ENCODE assay signal across 10 cellular contexts in genomic region chr13:85313761-85314503, GRCh38.
DNase-seq lines count a peak whose midpoint lies in the region; ATAC-seq and TF ChIP-seq lines count a peak whose summit lies in the region.
"Had no signal": no experiment of that assay in that cellular context is flagged by ENCODE, and none has a peak within 500 bp of the region (broad histone marks: within the 10 kb centered on the region; RNA-seq: fewer than 3 reads in every experiment).

No MANE protein-coding gene starts in this region.

- 74 to 88% methylated on average over 5 to 6 of the region's 6 CpGs for WGBS in endodermal cell (ENCODE audit: insufficient coverage in 1 of 2, insufficient read length in 1 of 2), 2 experiments
- 46 to 66% methylated on average over 6 of the region's 6 CpGs for WGBS in gastroesophageal sphincter (ENCODE audit: low coverage in 1 of 2), 2 donors
- WGBS in transverse colon (ENCODE audit: low coverage in 1 of 2), 2 donors: 55 to 66% methylated on average over 5 to 6 of the region's 6 CpGs

- H3K4me1 Mint-ChIP-seq in endodermal cell (no peaks in the 10 kb centered on the region), mesothelial cell of epicardium (peaks cover 22% of the 10 kb centered on the region)
- H3K4me1 Mint-ChIP-seq: naive thymus-derived CD4-positive, alpha-beta T cell had no signal

- H3K9ac ChIP-seq in endodermal cell (ENCODE audit: extremely low read depth, low read length, poor library complexity, severe bottlenecking): no peak overlapping the region

- no peak overlapping the region for H3K4me3 Mint-ChIP-seq in endodermal cell
- no peak overlapping the region for H3K4me3 Mint-ChIP-seq in mesothelial cell of epicardium
- H3K4me3 Mint-ChIP-seq: brain; naive thymus-derived CD4-positive, alpha-beta T cell had no signal

- TF ChIP-seq EP300 in gastroesophageal sphincter (IDR thresholded peaks at IDR 0.05): no peak
- no peak for TF ChIP-seq EP300 in transverse colon (IDR thresholded peaks at IDR 0.05; ENCODE audit: low read depth)

- H3K36me3 ChIP-seq in endodermal cell (ENCODE audit: control insufficient read depth, insufficient read depth, low read length) (no peaks in the 10 kb centered on the region), gastroesophageal sphincter (no peaks in the 10 kb centered on the region), transverse colon (no peaks in the 10 kb centered on the region)

- H3K27ac Mint-ChIP-seq in endodermal cell: peak overlapping the region; percentile 33
- H3K27ac Mint-ChIP-seq in mesothelial cell of epicardium: no peak overlapping the region
- H3K27ac Mint-ChIP-seq: brain; naive thymus-derived CD4-positive, alpha-beta T cell had no signal

- H3K27me3 Mint-ChIP-seq in endodermal cell (ENCODE audit: insufficient read depth): no peaks in the 10 kb centered on the region
- no peaks in the 10 kb centered on the region for H3K27me3 Mint-ChIP-seq in mesothelial cell of epicardium (ENCODE audit: low read depth)
- H3K27me3 Mint-ChIP-seq: brain; naive thymus-derived CD4-positive, alpha-beta T cell had no signal

- no peaks in the 10 kb centered on the region for H3K9me3 Mint-ChIP-seq in endodermal cell
- H3K9me3 Mint-ChIP-seq in mesothelial cell of epicardium: peaks cover 3% of the 10 kb centered on the region
- H3K9me3 Mint-ChIP-seq: brain had no signal

- H3K27me3 ChIP-seq in endodermal cell (ENCODE audit: control insufficient read depth, insufficient read depth, low read length, poor library complexity, severe bottlenecking): no peaks in the 10 kb centered on the region
- no peaks in the 10 kb centered on the region for H3K27me3 ChIP-seq in gastroesophageal sphincter
- H3K27me3 ChIP-seq in transverse colon: no peaks in the 10 kb centered on the region

- H3K4me3 ChIP-seq in endodermal cell (ENCODE audit: low read length) (no peak overlapping the region), gastroesophageal sphincter (no peak overlapping the region), transverse colon (no peak overlapping the region)

- no peaks in the 10 kb centered on the region for H3K9me3 ChIP-seq in endodermal cell (ENCODE audit: control insufficient read depth, low read length)
- H3K9me3 ChIP-seq in gastroesophageal sphincter: no peaks in the 10 kb centered on the region
- no peaks in the 10 kb centered on the region for H3K9me3 ChIP-seq in transverse colon

- DNase-seq in DMS 273 (lab: John Stamatoyannopoulos, UW; ENCODE audit: unreplicated experiment) (peak; percentile 1), DMS 273 treated with DMSO at 0.1 percent for 48 hours (lab: John Stamatoyannopoulos, UW) (no peak), NCI-H524 treated with DMSO at 0.1 percent for 48 hours (lab: John Stamatoyannopoulos, UW) (peak; percentile 80), endodermal cell (peak; percentile 50), pons (ENCODE audit: low spot score) (peak; percentile 3), mesothelial cell of epicardium (ENCODE audit: low spot score in 2 of 2, unreplicated experiment in 2 of 2) (no peak), transverse colon (no peak)
- DNase-seq: naive thymus-derived CD4-positive, alpha-beta T cell had no signal

- intact Hi-C loops in transverse colon (cut with DNase I; ENCODE audit: low total_unique reads): no loop called here

- H3K27ac ChIP-seq in endodermal cell (ENCODE audit: low read depth, low read length) (no peak overlapping the region), gastroesophageal sphincter (no peak overlapping the region), transverse colon (no peak overlapping the region)

- TF ChIP-seq CTCF in endodermal cell (conservative IDR thresholded peaks at IDR 0.05) (no peak), mesothelial cell of epicardium (IDR thresholded peaks at IDR 0.05; ENCODE audit: unreplicated experiment) (no peak), gastroesophageal sphincter (IDR thresholded peaks at IDR 0.05) (no peak), transverse colon (IDR thresholded peaks at IDR 0.05) (no peak)

- TF ChIP-seq POLR2A in gastroesophageal sphincter (IDR thresholded peaks at IDR 0.05) (no peak), transverse colon (IDR thresholded peaks at IDR 0.05) (no peak)

- H3K36me3 Mint-ChIP-seq in endodermal cell (ENCODE audit: low read depth) (no peaks in the 10 kb centered on the region), mesothelial cell of epicardium (no peaks in the 10 kb centered on the region)
- H3K36me3 Mint-ChIP-seq: brain; naive thymus-derived CD4-positive, alpha-beta T cell had no signal

- H3K4me1 ChIP-seq in endodermal cell (ENCODE audit: control insufficient read depth, insufficient read depth, low read length): no peaks in the 10 kb centered on the region
- H3K4me1 ChIP-seq in gastroesophageal sphincter: no peaks in the 10 kb centered on the region
- H3K4me1 ChIP-seq in transverse colon: no peaks in the 10 kb centered on the region

- ATAC-seq in gastroesophageal sphincter: no peak
- ATAC-seq: naive thymus-derived CD4-positive, alpha-beta T cell had no signal

- in situ Hi-C loops in transverse colon (cut with MboI; ENCODE audit: low pct_ligation_motif_present in 1 of 4, low pct_unique_long_range_greater_than_20kb in 1 of 4, low sequenced_read_pairs in 3 of 4): no loop called here

Comparison
In these comparisons a context has a peak if more than half of its experiments do, and no peak if none do; other contexts are left out.
1. DNase-seq: peak in DMS 273 (single experiment), NCI-H524 treated with DMSO at 0.1 percent for 48 hours (single experiment), endodermal cell (single experiment) and pons (single experiment); none in DMS 273 treated with DMSO at 0.1 percent for 48 hours (single experiment), mesothelial cell of epicardium (0 of 2) and transverse colon (single experiment).